Comparison of ENCODE assay signal across 14 cellular contexts in the genomic region with DNA sequence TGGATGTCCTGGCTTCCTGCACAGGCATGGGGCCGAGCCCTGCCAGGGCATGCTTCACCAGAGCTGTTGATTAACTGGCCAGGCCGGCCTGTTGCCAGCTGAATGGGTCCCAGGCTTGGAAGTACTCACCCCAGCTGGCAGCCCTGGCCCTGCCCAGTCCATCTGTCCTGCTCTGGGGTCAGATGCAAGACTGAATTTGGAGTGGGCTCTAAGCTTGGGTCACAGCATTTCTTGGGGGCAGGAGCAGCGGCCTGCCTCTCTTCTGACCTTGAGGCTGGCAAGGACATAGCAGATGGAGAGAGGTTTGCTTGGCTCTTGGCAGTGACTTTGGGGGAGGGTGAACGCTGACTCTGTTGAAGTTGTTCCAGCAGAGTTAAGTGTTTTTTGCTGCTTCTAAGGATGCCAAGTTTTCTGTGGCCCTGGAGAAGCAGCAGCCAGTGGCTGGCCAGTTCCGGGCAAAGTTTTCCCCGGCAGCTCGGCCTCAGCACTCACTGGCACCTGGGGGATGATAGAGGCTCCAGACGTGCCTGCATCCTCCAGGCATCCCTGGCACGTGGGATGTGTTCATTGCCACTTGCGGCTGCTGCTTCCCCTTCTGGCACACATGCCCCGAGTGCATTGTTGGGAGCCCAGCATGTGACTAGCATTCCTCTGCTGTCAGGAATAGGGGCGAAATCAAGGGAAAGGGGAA. TPM values are rescaled to one million over a fixed set of nuclear protein-coding genes. Genes with fewer than 3 reads are reported as not detected.
DNase-seq lines count a peak whose midpoint lies in the region; ATAC-seq, FAIRE-seq and TF ChIP-seq lines count a peak whose summit lies in the region.
"Had no signal": no experiment of that assay in that cellular context is flagged by ENCODE, and none has a peak within 500 bp of the region (broad histone marks: within the 10 kb centered on the region; RNA-seq: fewer than 3 reads in every experiment).

No MANE protein-coding gene starts in this region.

- intact Hi-C loops in heart left ventricle (cut with DNase I) (no loop called here), pancreas (cut with DNase I) (no loop called here)
- intact Hi-C loops in activated CD8-positive, alpha-beta T cell treated with anti-CD3 and anti-CD28 coated beads for 36 hours (cut with micrococcal nuclease): no loop called here

- no peak overlapping the region for H3K4me3 Mint-ChIP-seq in activated T-helper 17 cell treated with anti-CD3 and anti-CD28 coated beads, Interleukin-2, amount 50 U/mL, for 72 hours
- no peak overlapping the region for H3K4me3 Mint-ChIP-seq in activated CD8-positive, alpha-beta T cell treated with anti-CD3 and anti-CD28 coated beads for 36 hours
- H3K4me3 Mint-ChIP-seq: activated B cell treated with CpG ODN at 0.5 μM for 24 hours; activated T-helper 1 cell treated with anti-CD3 and anti-CD28 coated beads, Interleukin-12 subunit alpha, Interleukin-12 subunit beta, Interleukin-2, Interleukin-4 antibody, amounts not matched to agents 30 ng/mL and 10 ng/mL and 1 ng/mL, durations not matched to agents 14 hours and 24 hours and 36 hours; dendritic cell treated with granulocyte-macrophage colony-stimulating factor and Interleukin-4, amounts not matched to agents 40 ng/mL and 50 ng/mL, for 4 days had no signal

- peaks cover 10% of the 10 kb centered on the region for H3K4me1 Mint-ChIP-seq in activated T-helper 17 cell treated with anti-CD3 and anti-CD28 coated beads, Interleukin-2, amount 50 U/mL, for 72 hours
- H3K4me1 Mint-ChIP-seq in activated CD8-positive, alpha-beta T cell treated with anti-CD3 and anti-CD28 coated beads for 36 hours (ENCODE audit: low read depth): peaks cover 30% of the 10 kb centered on the region

- POLR2A ChIA-PET in activated CD8-positive, alpha-beta T cell treated with anti-CD3 and anti-CD28 coated beads for 36 hours (lab: Charles Lee): no interaction called here

- DNase-seq in AG10803 (ENCODE audit: low read depth) (peak; percentile 84), heart left ventricle (peak; percentile 72 to 90 (median 79)), pancreas (peak; percentile 75 to 95 (median 87)), germinal center (ENCODE audit: low spot score) (no peak), NCI-H1105 (lab: John Stamatoyannopoulos, UW) (no peak)
- DNase-seq in activated CD8-positive, alpha-beta T cell treated with anti-CD3 and anti-CD28 coated beads for 36 hours: no peak
- DNase-seq: activated B cell treated with CpG ODN at 0.5 μM for 24 hours, NCI-H1694 had no signal

- H3K36me3 Mint-ChIP-seq in activated T-helper 17 cell treated with anti-CD3 and anti-CD28 coated beads, Interleukin-2, amount 50 U/mL, for 72 hours (ENCODE audit: low read depth): peaks cover 40% of the 10 kb centered on the region
- peaks cover 30% of the 10 kb centered on the region for H3K36me3 Mint-ChIP-seq in activated CD8-positive, alpha-beta T cell treated with anti-CD3 and anti-CD28 coated beads for 36 hours (ENCODE audit: low read depth)

- TF ChIP-seq POLR2A in heart left ventricle (IDR thresholded peaks at IDR 0.05): no peak

- H3K9me3 ChIP-seq in heart left ventricle (no peaks in the 10 kb centered on the region), pancreas (no peaks in the 10 kb centered on the region)

- H3K27me3 ChIP-seq in heart left ventricle (no peaks in the 10 kb centered on the region), pancreas (no peaks in the 10 kb centered on the region)

- peak overlapping the region in 11 of 12 donors; percentile 19 to 80 (median 55) for H3K27ac ChIP-seq in heart left ventricle
- peak overlapping the region; percentile 16 to 37 (median 31) for H3K27ac ChIP-seq in pancreas

- H3K27ac Mint-ChIP-seq in activated T-helper 17 cell treated with anti-CD3 and anti-CD28 coated beads, Interleukin-2, amount 50 U/mL, for 72 hours: peak overlapping the region; percentile 29
- no peak overlapping the region for H3K27ac Mint-ChIP-seq in activated CD8-positive, alpha-beta T cell treated with anti-CD3 and anti-CD28 coated beads for 36 hours
- H3K27ac Mint-ChIP-seq: activated B cell treated with CpG ODN at 0.5 μM for 24 hours; dendritic cell treated with granulocyte-macrophage colony-stimulating factor and Interleukin-4, amounts not matched to agents 40 ng/mL and 50 ng/mL, for 4 days had no signal

- WGBS in heart left ventricle, 4 donors: 47 to 58% (median 53%) methylated on average over 4 to 12 of the region's 12 CpGs
- WGBS in pancreas, 2 donors: 21 to 23% methylated on average over 12 of the region's 12 CpGs

- no peak for ATAC-seq in activated T-helper 17 cell treated with anti-CD3 and anti-CD28 coated beads, Interleukin-2, amount 50 U/mL, for 72 hours (replicated peaks)
- ATAC-seq in heart left ventricle (peak; percentile 89 to 95 (median 92)), pancreas (peak; percentile 90 to 98 (median 96)), HG03097 (IDR thresholded peaks at IDR 0.05; ENCODE audit: low FRiP score, unreplicated experiment) (no peak)
- ATAC-seq in activated CD8-positive, alpha-beta T cell treated with anti-CD3 and anti-CD28 coated beads for 36 hours: no peak
- ATAC-seq: Panc1 had no signal

- H3K36me3 ChIP-seq in heart left ventricle (peaks cover 0 to 34% (median 11%) of the 10 kb centered on the region in 9 donors), pancreas (peaks cover 0 to 10% (median 3%) of the 10 kb centered on the region in 3 donors)

- no peak for TF ChIP-seq CTCF in AG10803 (conservative IDR thresholded peaks at IDR 0.05; ENCODE audit: low read length)
- no peak for TF ChIP-seq CTCF in heart left ventricle (IDR thresholded peaks at IDR 0.05)
- TF ChIP-seq CTCF in pancreas (IDR thresholded peaks at IDR 0.05): no peak
- no peak for TF ChIP-seq CTCF in activated CD8-positive, alpha-beta T cell treated with anti-CD3 and anti-CD28 coated beads for 36 hours (IDR thresholded peaks at IDR 0.05)

- no peak for FAIRE-seq in pancreas (lab: Jason Lieb, UNC)
- FAIRE-seq: GM19239 had no signal

- no peaks in the 10 kb centered on the region for H3K27me3 Mint-ChIP-seq in activated T-helper 17 cell treated with anti-CD3 and anti-CD28 coated beads, Interleukin-2, amount 50 U/mL, for 72 hours
- H3K27me3 Mint-ChIP-seq in activated CD8-positive, alpha-beta T cell treated with anti-CD3 and anti-CD28 coated beads for 36 hours: no peaks in the 10 kb centered on the region
- H3K27me3 Mint-ChIP-seq: activated B cell treated with CpG ODN at 0.5 μM for 24 hours; dendritic cell treated with granulocyte-macrophage colony-stimulating factor and Interleukin-4, amounts not matched to agents 40 ng/mL and 50 ng/mL, for 4 days had no signal

- H3K4me3 ChIP-seq in AG10803 (ENCODE audit: low read length) (no peak overlapping the region), heart left ventricle (no peak overlapping the region), pancreas (no peak overlapping the region)

- H3K9me3 Mint-ChIP-seq in activated T-helper 17 cell treated with anti-CD3 and anti-CD28 coated beads, Interleukin-2, amount 50 U/mL, for 72 hours: no peaks in the 10 kb centered on the region
- H3K9me3 Mint-ChIP-seq in activated CD8-positive, alpha-beta T cell treated with anti-CD3 and anti-CD28 coated beads for 36 hours: no peaks in the 10 kb centered on the region
- H3K9me3 Mint-ChIP-seq: activated B cell treated with CpG ODN at 0.5 μM for 24 hours; activated T-helper 1 cell treated with anti-CD3 and anti-CD28 coated beads, Interleukin-12 subunit alpha, Interleukin-12 subunit beta, Interleukin-2, Interleukin-4 antibody, amounts not matched to agents 30 ng/mL and 10 ng/mL and 1 ng/mL, durations not matched to agents 14 hours and 24 hours and 36 hours; dendritic cell treated with granulocyte-macrophage colony-stimulating factor and Interleukin-4, amounts not matched to agents 40 ng/mL and 50 ng/mL, for 4 days had no signal

- H3K4me1 ChIP-seq in heart left ventricle (peaks cover 0 to 58% (median 33%) of the 10 kb centered on the region in 12 donors), pancreas (peaks cover 20 to 25% (median 22%) of the 10 kb centered on the region in 3 donors)

- CTCF ChIA-PET in activated CD8-positive, alpha-beta T cell treated with anti-CD3 and anti-CD28 coated beads for 36 hours (lab: Charles Lee): interaction anchor here (0.9 kb wide), 1 partner anchor 358 kb away, joined by 3 read pairs; no protein-coding TSS in a partner anchor

RNA-seq across cellular contexts. Expression of a gene that starts 22.9 kb away (rescaled TPM):
- total RNA-seq in activated T-helper 17 cell treated with anti-CD3 and anti-CD28 coated beads, Interleukin-2, amount 50 U/mL, for 72 hours: 10 to 100 TPM in 1 of 2 donors, 1 to 10 TPM in 1; 8.4 to 19.2 TPM
- total RNA-seq in heart left ventricle (10 to 100 TPM in 2 of 9 donors, 1 to 10 TPM in 7; 3.3 to 16.3 (median 6.4) TPM), pancreas (10 to 100 TPM; 19.8 to 29.3 (median 26.2) TPM)
- polyA plus RNA-seq in heart left ventricle (1 to 10 TPM; 3.7 to 7.3 TPM), pancreas (10 to 100 TPM; 22.2 to 26.9 TPM)
- 10 to 100 TPM; 17.9 to 19.0 TPM for total RNA-seq in activated CD8-positive, alpha-beta T cell treated with anti-CD3 and anti-CD28 coated beads for 36 hours

Comparison
In these comparisons a context has a peak if more than half of its experiments do, and no peak if none do; other contexts are left out.
1. DNase-seq: peak in AG10803 (single experiment), heart left ventricle (5 of 5) and pancreas (6 of 6); none in germinal center (single experiment), activated CD8-positive, alpha-beta T cell treated with anti-CD3 and anti-CD28 coated beads for 36 hours (single experiment) and NCI-H1105 (single experiment).
2. ATAC-seq: peak in heart left ventricle (4 of 4) and pancreas (4 of 4); none in activated T-helper 17 cell treated with anti-CD3 and anti-CD28 coated beads, Interleukin-2, amount 50 U/mL, for 72 hours (single experiment), activated CD8-positive, alpha-beta T cell treated with anti-CD3 and anti-CD28 coated beads for 36 hours (single experiment) and HG03097 (single experiment).